Comparison of ENCODE assay signal across 20 cellular contexts in the genomic region with DNA sequence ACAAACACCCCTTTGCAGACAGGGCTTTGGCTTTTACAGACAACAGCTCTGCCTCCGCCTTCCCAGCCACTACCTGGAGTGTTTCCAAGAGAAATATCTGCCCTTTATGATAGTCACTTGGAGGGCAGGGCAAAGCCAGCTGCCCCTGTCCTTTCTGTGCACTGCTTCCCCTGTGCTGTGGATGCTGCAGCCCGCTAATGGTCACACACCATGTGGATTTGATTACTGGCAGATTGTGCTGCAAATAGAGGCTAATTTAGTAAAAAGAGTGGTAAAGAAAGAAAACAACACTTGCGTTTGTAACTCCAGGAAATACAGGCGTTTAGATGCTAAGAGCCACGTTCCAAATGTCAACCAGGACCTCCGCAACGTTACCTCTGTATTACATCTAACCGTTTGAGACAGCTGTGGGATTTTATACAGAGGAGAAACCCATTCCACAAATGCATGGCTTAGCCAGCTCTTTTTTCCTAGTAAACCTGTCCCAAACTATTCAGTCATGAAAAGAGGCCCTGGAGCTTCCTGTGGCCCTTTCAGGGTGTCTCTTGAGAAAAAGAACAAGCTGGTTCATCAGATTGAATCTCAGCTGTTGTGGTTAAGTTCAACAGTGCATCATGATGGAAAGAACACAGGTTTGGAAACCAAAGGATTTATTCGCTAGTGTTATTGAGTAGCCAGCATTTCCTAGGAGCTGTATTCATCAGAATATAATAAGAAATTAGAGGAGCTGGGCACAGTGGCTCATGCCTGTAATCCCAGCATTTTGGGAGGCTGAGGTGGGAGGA. TPM values are rescaled to one million over a fixed set of nuclear protein-coding genes. Genes with fewer than 3 reads are reported as not detected.
DNase-seq lines count a peak whose midpoint lies in the region; ATAC-seq and TF ChIP-seq lines count a peak whose summit lies in the region.
"Had no signal": no experiment of that assay in that cellular context is flagged by ENCODE, and none has a peak within 500 bp of the region (broad histone marks: within the 10 kb centered on the region; RNA-seq: fewer than 3 reads in every experiment).

No MANE protein-coding gene starts in this region.

- TF ChIP-seq POLR2A in sigmoid colon (IDR thresholded peaks at IDR 0.05), result no peak

- no peak for ATAC-seq in GM19023 (IDR thresholded peaks at IDR 0.05; ENCODE audit: unreplicated experiment)
- ATAC-seq: esophagus mucosa; stimulated activated naive CD8-positive, alpha-beta T cell treated with anti-CD3 and anti-CD28 coated beads, Interleukin-15, Interleukin-2, amounts not matched to agents 100 U/mL and 50 U/mL, for 24 hours had no signal

- no peak overlapping the region for H3K9ac ChIP-seq in colonic mucosa (ENCODE audit: low read depth in 2 of 2, low read length in 2 of 2)
- H3K9ac ChIP-seq: KMS-11 had no signal

- peak; percentile 50 for DNase-seq in EH (ENCODE audit: low read depth)
- DNase-seq in NCI-H69 (lab: John Stamatoyannopoulos, UW), result peak; percentile 54
- peak; percentile 28 for DNase-seq in colonic mucosa
- peak; percentile 85 for DNase-seq in myocyte (ENCODE audit: low read depth)
- no peak for DNase-seq in sigmoid colon
- DNase-seq in globus pallidus (ENCODE audit: low spot score), result no peak
- DNase-seq: activated CD4-positive, CD25-positive, alpha-beta regulatory T cell treated with anti-CD3 and anti-CD28 coated beads, Interleukin-2, amount 50 U/mL, for 72 hours; AML-193; Calu3; caudate nucleus; left cardiac atrium; NCI-H748 treated with DMSO at 0.1 percent for 48 hours; stimulated activated CD4-positive, alpha-beta T cell treated with anti-CD3 and anti-CD28 coated beads, Interleukin-2, amount 100 ng/mL, for 24 hours; stimulated activated naive CD8-positive, alpha-beta T cell treated with anti-CD3 and anti-CD28 coated beads, Interleukin-15, Interleukin-2, amounts not matched to agents 100 U/mL and 50 U/mL, for 24 hours; T1000; tibial artery had no signal

- no peaks in the 10 kb centered on the region for H3K4me1 ChIP-seq in colonic mucosa
- H3K4me1 ChIP-seq in sigmoid colon, result no peaks in the 10 kb centered on the region
- H3K4me1 ChIP-seq: SJSA1, tibial artery had no signal

- H3K36me3 ChIP-seq in colonic mucosa (no peaks in the 10 kb centered on the region), sigmoid colon (no peaks in the 10 kb centered on the region)
- H3K36me3 ChIP-seq: SJSA1, tibial artery had no signal

- H3K4me3 ChIP-seq in colonic mucosa (no peak overlapping the region), sigmoid colon (no peak overlapping the region)
- H3K4me3 ChIP-seq: SJSA1, tibial artery had no signal

- no peaks in the 10 kb centered on the region for H3K9me3 ChIP-seq in colonic mucosa
- no peaks in the 10 kb centered on the region for H3K9me3 ChIP-seq in sigmoid colon
- H3K9me3 ChIP-seq: SJSA1, tibial artery had no signal

- TF ChIP-seq EP300 in sigmoid colon (IDR thresholded peaks at IDR 0.05), result no peak

- TF ChIP-seq CTCF in colonic mucosa (IDR thresholded peaks at IDR 0.05), result no peak
- TF ChIP-seq CTCF in sigmoid colon (IDR thresholded peaks at IDR 0.05), result no peak

- no peak overlapping the region for H3K27ac ChIP-seq in colonic mucosa
- no peak overlapping the region for H3K27ac ChIP-seq in sigmoid colon
- H3K27ac ChIP-seq: KMS-11, SJSA1, tibial artery had no signal

- 34 to 68% methylated on average over 9 of the region's 9 CpGs for WGBS in sigmoid colon, 2 donors

- H3K27me3 ChIP-seq in colonic mucosa (no peaks in the 10 kb centered on the region), sigmoid colon (no peaks in the 10 kb centered on the region)
- H3K27me3 ChIP-seq: SJSA1 had no signal

- intact Hi-C loops in colonic mucosa (cut with DNase I), result no loop called here
- intact Hi-C loops in sigmoid colon (cut with DNase I), result no loop called here

RNA-seq across cellular contexts. Expression of gene PWP1, which starts 30.1 kb away (rescaled TPM):
- total RNA-seq in colonic mucosa, result 10 to 100 TPM; 19.7 to 23.8 TPM
- total RNA-seq in myocyte, result 54.2 and 58.0 TPM in 2 replicates
- polyA plus RNA-seq in myocyte (2012), result 35.6 TPM
- total RNA-seq in sigmoid colon, result 10 to 100 TPM; 49.9 to 98.3 (median 75.8) TPM
- polyA plus RNA-seq in sigmoid colon, result 10 to 100 TPM; 15.3 to 31.8 (median 22.8) TPM

Comparison
In these comparisons a context has a peak if more than half of its experiments do, and no peak if none do; other contexts are left out.
1. DNase-seq: peak in EH (single experiment), NCI-H69 (single experiment), colonic mucosa (single experiment) and myocyte (single experiment); none in sigmoid colon (single experiment) and globus pallidus (single experiment).